Comparison of ENCODE assay signal across 8 cellular contexts in the genomic region with DNA sequence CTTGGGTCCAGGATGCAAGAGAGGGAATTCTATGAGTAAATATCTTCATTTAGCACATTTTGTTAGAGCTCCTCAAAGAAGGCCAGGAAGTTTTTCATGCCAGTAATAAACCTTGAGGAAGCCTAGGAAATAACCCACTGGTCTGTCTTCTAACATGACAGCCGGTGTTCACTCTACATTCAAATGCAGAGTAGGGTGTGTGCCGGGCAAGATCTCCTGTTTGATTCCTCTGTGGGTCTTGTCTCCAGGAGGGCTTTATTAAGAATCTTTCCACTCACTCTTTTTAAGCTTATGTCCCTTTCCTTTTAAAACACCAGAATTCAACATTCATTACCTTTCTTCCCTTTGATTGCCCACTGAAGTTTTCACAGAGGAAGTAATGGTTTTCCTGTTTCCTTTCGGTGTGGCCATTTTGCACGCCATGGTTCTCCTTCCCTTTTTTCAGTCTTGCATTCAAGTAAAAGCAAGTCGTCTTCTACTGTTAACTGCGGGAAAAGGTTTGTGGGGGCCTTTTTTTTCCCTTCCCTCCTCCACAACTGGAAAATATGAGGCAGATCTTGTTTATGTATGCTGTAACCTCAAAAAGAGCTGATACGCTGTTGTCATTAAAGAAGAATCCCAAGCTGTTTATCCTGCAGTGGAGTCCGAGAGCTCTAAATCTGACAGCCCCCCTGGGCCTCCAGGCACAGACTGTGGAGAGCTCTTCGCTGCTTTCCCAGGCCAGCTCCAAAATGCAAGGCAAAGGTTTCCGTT. TPM values are rescaled to one million over a fixed set of nuclear protein-coding genes. Genes with fewer than 3 reads are reported as not detected.
DNase-seq lines count a peak whose midpoint lies in the region; ATAC-seq and TF ChIP-seq lines count a peak whose summit lies in the region.

No MANE protein-coding gene starts in this region.

- peaks cover 61% of the 10 kb centered on the region for H3K4me1 Mint-ChIP-seq in activated CD8-positive, alpha-beta T cell treated with anti-CD3 and anti-CD28 coated beads for 36 hours (ENCODE audit: low read depth)

- H3K4me3 Mint-ChIP-seq in activated CD8-positive, alpha-beta T cell treated with anti-CD3 and anti-CD28 coated beads for 36 hours, result peak overlapping the region; percentile 62

- H3K27me3 ChIP-seq in skeletal muscle tissue (ENCODE audit: control insufficient read depth in 3 of 3, insufficient read depth in 3 of 3, low read length in 3 of 3) (no peaks in the 10 kb centered on the region), body of pancreas (no peaks in the 10 kb centered on the region)

- intact Hi-C loops in activated CD8-positive, alpha-beta T cell treated with anti-CD3 and anti-CD28 coated beads for 36 hours (cut with micrococcal nuclease), result loop anchor here (1.0 to 10.0 kb wide), 2 partner anchors 14 to 239 kb away; no protein-coding TSS in a partner anchor
- intact Hi-C loops in left cardiac atrium (cut with DNase I), result loop anchor here in 1 of 2 donors (5.0 kb wide), 1 partner anchor 39 kb away; the partner anchor contains the start of gene FILIP1L
- intact Hi-C loops in body of pancreas (cut with DNase I), result no loop called here

- peaks cover 0 to 5% (median 0%) of the 10 kb centered on the region in 3 donors for H3K36me3 ChIP-seq in skeletal muscle tissue (ENCODE audit: control insufficient read depth in 3 of 3, insufficient read depth in 3 of 3, low read length in 3 of 3)
- no peaks in the 10 kb centered on the region for H3K36me3 ChIP-seq in body of pancreas (replicated peaks in 1 of 2; ENCODE audit: insufficient read depth in 1 of 2, low read depth in 2 of 2)

- peaks cover 3% of the 10 kb centered on the region for H3K9me3 Mint-ChIP-seq in activated CD8-positive, alpha-beta T cell treated with anti-CD3 and anti-CD28 coated beads for 36 hours

- no peak for TF ChIP-seq CTCF in activated CD8-positive, alpha-beta T cell treated with anti-CD3 and anti-CD28 coated beads for 36 hours (IDR thresholded peaks at IDR 0.05)
- TF ChIP-seq CTCF in body of pancreas (IDR thresholded peaks at IDR 0.05), result no peak

- POLR2A ChIA-PET in activated CD8-positive, alpha-beta T cell treated with anti-CD3 and anti-CD28 coated beads for 36 hours (lab: Charles Lee), result interaction anchor here (0.7 to 1.8 kb wide), 6 partner anchors 11 to 328 kb away, joined by 3 to 8 read pairs (median 4); partner anchors contain the start of genes LNP1 and TBC1D23

- peak; percentile 33 for DNase-seq in D341Med (ENCODE audit: low spot score)
- peak; percentile 48 for DNase-seq in activated CD8-positive, alpha-beta T cell treated with anti-CD3 and anti-CD28 coated beads for 36 hours
- DNase-seq in left cardiac atrium, result no peak
- no peak for DNase-seq in body of pancreas
- DNase-seq in NCI-H2081 (lab: John Stamatoyannopoulos, UW), result no peak
- no peak for DNase-seq in kidney tubule cell (ENCODE audit: low spot score)

- ATAC-seq in HG02884 (IDR thresholded peaks at IDR 0.05; ENCODE audit: unreplicated experiment), result peak; percentile 37
- peak; percentile 40 for ATAC-seq in activated CD8-positive, alpha-beta T cell treated with anti-CD3 and anti-CD28 coated beads for 36 hours
- peak; percentile 62 to 63 for ATAC-seq in left cardiac atrium
- no peak for ATAC-seq in body of pancreas

- no peak overlapping the region for H3K9ac ChIP-seq in skeletal muscle tissue (ENCODE audit: low read depth in 1 of 3, low read length in 3 of 3)

- no peak for TF ChIP-seq POLR2A in body of pancreas (IDR thresholded peaks at IDR 0.05)

- H3K36me3 Mint-ChIP-seq in activated CD8-positive, alpha-beta T cell treated with anti-CD3 and anti-CD28 coated beads for 36 hours (ENCODE audit: low read depth), result peaks cover 20% of the 10 kb centered on the region

- H3K27me3 Mint-ChIP-seq in activated CD8-positive, alpha-beta T cell treated with anti-CD3 and anti-CD28 coated beads for 36 hours, result no peaks in the 10 kb centered on the region

- H3K9me3 ChIP-seq in skeletal muscle tissue (ENCODE audit: control insufficient read depth in 3 of 3, low read length in 3 of 3), result no peaks in the 10 kb centered on the region
- H3K9me3 ChIP-seq in body of pancreas, result no peaks in the 10 kb centered on the region

- H3K27ac ChIP-seq in skeletal muscle tissue (ENCODE audit: low read depth, low read length), result peak overlapping the region; percentile 64
- peak overlapping the region in 1 of 4 donors; percentile 28 for H3K27ac ChIP-seq in body of pancreas

- peak overlapping the region; percentile 93 for H3K27ac Mint-ChIP-seq in activated CD8-positive, alpha-beta T cell treated with anti-CD3 and anti-CD28 coated beads for 36 hours

- 68 to 87% methylated on average over 10 of the region's 10 CpGs for WGBS in body of pancreas, 2 donors

- H3K4me1 ChIP-seq in skeletal muscle tissue (ENCODE audit: control insufficient read depth in 3 of 3, insufficient read depth in 3 of 3, low read length in 3 of 3) (peaks cover 24 to 48% (median 42%) of the 10 kb centered on the region in 3 donors), body of pancreas (peaks cover 18% of the 10 kb centered on the region)

- H3K4me3 ChIP-seq in skeletal muscle tissue (ENCODE audit: low read length in 3 of 3) (peak overlapping the region in 1 of 3 donors; percentile 39), body of pancreas (no peak overlapping the region)

- CTCF ChIA-PET in activated CD8-positive, alpha-beta T cell treated with anti-CD3 and anti-CD28 coated beads for 36 hours (lab: Charles Lee), result interaction anchor here (0.9 to 5.7 kb wide), 11 partner anchors 9 to 184 kb away, joined by 3 to 41 read pairs (median 6); no protein-coding TSS in a partner anchor

RNA-seq across cellular contexts. Expression of gene FILIP1L, which starts 40.6 kb away (rescaled TPM):
- total RNA-seq in activated CD8-positive, alpha-beta T cell treated with anti-CD3 and anti-CD28 coated beads for 36 hours, result under 1 TPM; 0.11 to 0.13 TPM
- total RNA-seq in left cardiac atrium, result 10 to 100 TPM; 77.0 to 86.6 TPM
- 29.2 TPM for total RNA-seq in skeletal muscle tissue
- total RNA-seq in body of pancreas, result 10 to 100 TPM; 27.8 to 47.8 TPM

Comparison
In these comparisons a context has a peak if more than half of its experiments do, and no peak if none do; other contexts are left out.
1. DNase-seq: peak in D341Med (single experiment) and activated CD8-positive, alpha-beta T cell treated with anti-CD3 and anti-CD28 coated beads for 36 hours (single experiment); none in left cardiac atrium (single experiment), body of pancreas (0 of 4), NCI-H2081 (0 of 2) and kidney tubule cell (single experiment).
2. RNA of gene FILIP1L, which starts 40.6 kb away (total RNA-seq): 77.0 to 86.6 TPM in left cardiac atrium, 27.8 to 47.8 TPM in body of pancreas and 29.2 TPM in skeletal muscle tissue (single experiment); 0.11 to 0.13 TPM in activated CD8-positive, alpha-beta T cell treated with anti-CD3 and anti-CD28 coated beads for 36 hours; every median in the first group is over 10 times any median in the second.